ENCODE assay signal across 16 cellular contexts in genomic region chr12:74922117-74922516, GRCh38.
DNase-seq lines count a peak whose midpoint lies in the region; ATAC-seq, FAIRE-seq and TF ChIP-seq lines count a peak whose summit lies in the region.
"Had no signal": no experiment of that assay in that cellular context is flagged by ENCODE, and none has a peak within 500 bp of the region (broad histone marks: within the 10 kb centered on the region; RNA-seq: fewer than 3 reads in every experiment).

No MANE protein-coding gene starts in this region.

- peak overlapping the region; percentile 81 for H4K5ac ChIP-seq in H9 (ENCODE audit: insufficient read length, low read depth, low read length)

- intact Hi-C loops in upper lobe of right lung (cut with DNase I), result no loop called here

- H3K27me3 ChIP-seq in H9 (ENCODE audit: insufficient read depth, low read length) (no peaks in the 10 kb centered on the region), bronchial epithelial cell (ENCODE audit: control insufficient read depth, insufficient read depth, low read length) (no peaks in the 10 kb centered on the region), upper lobe of right lung (no peaks in the 10 kb centered on the region)
- H3K27me3 ChIP-seq: BLaER1 treated with 17β-estradiol and CSF1 and Interleukin-3, amounts not matched to agents 10 nM and 100 nM had no signal

- H3K27ac ChIP-seq in H9 (ENCODE audit: insufficient read length, low read depth, low read length), result no peak overlapping the region
- H3K27ac ChIP-seq in upper lobe of right lung, result no peak overlapping the region
- H3K27ac ChIP-seq: BLaER1 treated with 17β-estradiol and CSF1 and Interleukin-3, amounts not matched to agents 10 nM and 100 nM; GM23248; HL-60 had no signal

- peak; percentile 77 for FAIRE-seq in bronchial epithelial cell (lab: Jason Lieb, UNC)
- FAIRE-seq: G401.6, GM12891 had no signal

- H3K4ac ChIP-seq in H9 (ENCODE audit: low read depth, low read length), result no peak overlapping the region

- H3K27ac Mint-ChIP-seq in H9, result 0 out of 7 replicates have a peak overlapping the region, but pooled peaks of 1 of the 3 experiments have one; percentile 51
- H3K27ac Mint-ChIP-seq: B cell; CD8-positive, alpha-beta memory T cell; IgD-negative memory B cell had no signal

- no peaks in the 10 kb centered on the region for H3K4me1 Mint-ChIP-seq in H9
- H3K4me1 Mint-ChIP-seq: B cell; CD8-positive, alpha-beta memory T cell; IgD-negative memory B cell had no signal

- H3K79me1 ChIP-seq in H9 (ENCODE audit: insufficient read depth, low read depth, low read length, poor library complexity, severe bottlenecking), result no peaks in the 10 kb centered on the region

- H3K4me3 ChIP-seq in bronchial epithelial cell (ENCODE audit: low read depth, low read length) (no peak overlapping the region), upper lobe of right lung (no peak overlapping the region)
- H3K4me3 ChIP-seq: BLaER1 treated with 17β-estradiol and CSF1 and Interleukin-3, amounts not matched to agents 10 nM and 100 nM; GM23248 had no signal

- H2BK15ac ChIP-seq in H9 (ENCODE audit: low read depth, low read length), result no peak overlapping the region

- H3K36me3 Mint-ChIP-seq in H9 (ENCODE audit: insufficient read depth in 1 of 3, low read depth in 3 of 3), result peaks cover 0 to 4% (median 1%) of the 10 kb centered on the region in 3 experiments; a peak in 2 of 7 replicates
- H3K36me3 Mint-ChIP-seq: CD8-positive, alpha-beta memory T cell; IgD-negative memory B cell had no signal

- no peaks in the 10 kb centered on the region for H4K20me1 ChIP-seq in H9 (ENCODE audit: control insufficient read depth, insufficient read depth, insufficient read length)
- H4K20me1 ChIP-seq: BLaER1 treated with 17β-estradiol and CSF1 and Interleukin-3, amounts not matched to agents 10 nM and 100 nM had no signal

- no peak overlapping the region for H2BK5ac ChIP-seq in H9 (ENCODE audit: insufficient read length, low read length)

- no peak for TF ChIP-seq CTCF in H9 (conservative IDR thresholded peaks at IDR 0.05)
- no peak for TF ChIP-seq CTCF in bronchial epithelial cell (IDR thresholded peaks at IDR 0.05; ENCODE audit: insufficient read depth, low read length, severe bottlenecking)
- no peak for TF ChIP-seq CTCF in upper lobe of right lung (IDR thresholded peaks at IDR 0.05)

- no peak overlapping the region for H3K23ac ChIP-seq in H9 (ENCODE audit: insufficient read length, low read depth, low read length)

- H3K36me3 ChIP-seq in bronchial epithelial cell (ENCODE audit: control insufficient read depth, insufficient read depth, low read length), result no peaks in the 10 kb centered on the region
- H3K36me3 ChIP-seq in upper lobe of right lung, result no peaks in the 10 kb centered on the region
- H3K36me3 ChIP-seq: BLaER1 treated with 17β-estradiol and CSF1 and Interleukin-3, amounts not matched to agents 10 nM and 100 nM had no signal

- no peak overlapping the region for H2AFZ ChIP-seq in H9 (ENCODE audit: low read length)
- H2AFZ ChIP-seq: GM23248 had no signal

- ATAC-seq in left lobe of liver (peak; percentile 22), upper lobe of right lung (peak; percentile 33)

- H3K23me2 ChIP-seq in H9 (ENCODE audit: insufficient read length, low read depth, low read length, poor library complexity, severe bottlenecking), result no peaks in the 10 kb centered on the region

- H2BK12ac ChIP-seq in H9 (ENCODE audit: insufficient read length, low read depth, low read length), result no peak overlapping the region

- H3K4me3 Mint-ChIP-seq in H9, result no peak overlapping the region
- H3K4me3 Mint-ChIP-seq: B cell; CD8-positive, alpha-beta memory T cell; IgD-negative memory B cell had no signal

- no peaks in the 10 kb centered on the region for H3K27me3 Mint-ChIP-seq in H9 (ENCODE audit: low read depth)
- H3K27me3 Mint-ChIP-seq: B cell; CD8-positive, alpha-beta memory T cell; IgD-negative memory B cell had no signal

- WGBS in H9 (ENCODE audit: extremely low coverage, insufficient read length, low lambda C conversion rate), result no CpG with 5 or more reads among the region's 1 CpG

- H3T11ph ChIP-seq in H9 (ENCODE audit: low read length), result no peak overlapping the region

- no peak overlapping the region for H4K8ac ChIP-seq in H9 (replicated peaks; ENCODE audit: insufficient read length, low read depth, low read length)

- no peak overlapping the region for H3K14ac ChIP-seq in H9 (ENCODE audit: insufficient read depth, low read length)

- H3K79me2 ChIP-seq in H9 (ENCODE audit: insufficient read depth, low read length), result no peaks in the 10 kb centered on the region

- H3K4me2 ChIP-seq in H9 (ENCODE audit: insufficient read depth, insufficient read length, low read length), result no peak overlapping the region
- H3K4me2 ChIP-seq: BLaER1 treated with 17β-estradiol and CSF1 and Interleukin-3, amounts not matched to agents 10 nM and 100 nM had no signal

- H2BK120ac ChIP-seq in H9 (ENCODE audit: low read depth, low read length, poor library complexity, severe bottlenecking), result no peak overlapping the region

- no peak overlapping the region for H4K91ac ChIP-seq in H9 (ENCODE audit: insufficient read length, low read depth, low read length)

- H3K4me1 ChIP-seq in H9 (ENCODE audit: insufficient read depth, low read length) (no peaks in the 10 kb centered on the region), upper lobe of right lung (no peaks in the 10 kb centered on the region)
- H3K4me1 ChIP-seq: BLaER1 treated with 17β-estradiol and CSF1 and Interleukin-3, amounts not matched to agents 10 nM and 100 nM had no signal

- no peak overlapping the region for H3K9ac ChIP-seq in H9 (ENCODE audit: extremely low read depth, insufficient read length, low read length)
- H3K9ac ChIP-seq: BLaER1 treated with 17β-estradiol and CSF1 and Interleukin-3, amounts not matched to agents 10 nM and 100 nM; GM23248 had no signal

- H3K18ac ChIP-seq in H9 (ENCODE audit: insufficient read length, low read depth, low read length), result no peak overlapping the region

- no peak for DNase-seq in H9
- no peak for DNase-seq in bronchial epithelial cell (ENCODE audit: low read depth)
- DNase-seq in left lobe of liver (ENCODE audit: low spot score), result no peak
- DNase-seq in upper lobe of right lung, result peak; percentile 42
- DNase-seq in mucosa of gallbladder (ENCODE audit: low spot score), result no peak
- no peak for DNase-seq in NCI-H2196 (lab: John Stamatoyannopoulos, UW; ENCODE audit: unreplicated experiment)
- DNase-seq: CD8-positive, alpha-beta memory T cell; COR-L47; GM23248; HCEC 1CT had no signal

- peaks cover 6 to 13% of the 10 kb centered on the region in 2 experiments; a peak in 4 of 5 replicates for H3K9me3 Mint-ChIP-seq in H9

- no peak overlapping the region for H2AK5ac ChIP-seq in H9 (ENCODE audit: insufficient read length, low read length)

- H3K9me3 ChIP-seq in H9 (ENCODE audit: control insufficient read depth, low read depth, low read length) (no peaks in the 10 kb centered on the region), upper lobe of right lung (no peaks in the 10 kb centered on the region)

- H2BK20ac ChIP-seq in H9 (ENCODE audit: low read depth, low read length, poor library complexity, severe bottlenecking), result no peak overlapping the region

- H3K56ac ChIP-seq in H9 (ENCODE audit: insufficient read length, low read depth, low read length), result no peak overlapping the region
